ENCODE assay signal across 26 cellular contexts in genomic region chr12:95538656-95539055, GRCh38. TPM values are rescaled to one million over a fixed set of nuclear protein-coding genes. Genes with fewer than 3 reads are reported as not detected.
"Had no signal": no experiment of that assay in that cellular context is flagged by ENCODE, and none has a peak within 500 bp of the region (broad histone marks: within the 10 kb centered on the region; RNA-seq: fewer than 3 reads in every experiment).

No MANE protein-coding gene starts in this region.

- ATAC-seq: activated CD8-positive, alpha-beta memory T cell treated with anti-CD3 and anti-CD28 coated beads, Interleukin-2, amount 10 ng/mL, durations not matched to agents 7 days and 5 days; body of pancreas; foreskin keratinocyte; left cardiac atrium; lower lobe of right lung; naive thymus-derived CD4-positive, alpha-beta T cell; stimulated activated memory B cell treated with anti-CD40 and anti-IgM and Interleukin-4, amounts not matched to agents 10 μg/mL and 1 μg/mL and 100 μg/mL, for 72 hours; T-helper 17 cell had no signal

- H3K4me2 ChIP-seq: smooth muscle cell had no signal

- H3K27ac ChIP-seq: body of pancreas, cardiac muscle cell, foreskin keratinocyte, lower lobe of right lung, sigmoid colon, vagina had no signal

- H3K4me1 ChIP-seq: body of pancreas, foreskin keratinocyte, vagina had no signal

- H3K27me3 ChIP-seq: body of pancreas, cardiac muscle cell, sigmoid colon, vagina had no signal

- H3K36me3 Mint-ChIP-seq: activated CD4-positive, alpha-beta memory T cell treated with anti-CD3 and anti-CD28 coated beads for 36 hours; stimulated activated memory B cell treated with anti-CD40 and anti-IgM and Interleukin-4, amounts not matched to agents 10 μg/mL and 1 μg/mL and 100 μg/mL, for 72 hours; type B pancreatic cell had no signal

- H3K4me1 Mint-ChIP-seq: stimulated activated memory B cell treated with anti-CD40 and anti-IgM and Interleukin-4, amounts not matched to agents 10 μg/mL and 1 μg/mL and 100 μg/mL, for 72 hours had no signal

- H3K4me3 Mint-ChIP-seq: activated CD4-positive, alpha-beta memory T cell treated with anti-CD3 and anti-CD28 coated beads for 36 hours; activated CD8-positive, alpha-beta memory T cell treated with anti-CD3 and anti-CD28 coated beads, Interleukin-2, amount 10 ng/mL, durations not matched to agents 7 days and 5 days; activated T-helper 1 cell treated with anti-CD3 and anti-CD28 coated beads, Interleukin-12 subunit alpha, Interleukin-12 subunit beta, Interleukin-2, Interleukin-4 antibody, amounts not matched to agents 30 ng/mL and 10 ng/mL and 1 ng/mL, durations not matched to agents 14 hours and 24 hours and 36 hours; naive thymus-derived CD4-positive, alpha-beta T cell; stimulated activated memory B cell treated with anti-CD40 and anti-IgM and Interleukin-4, amounts not matched to agents 10 μg/mL and 1 μg/mL and 100 μg/mL, for 72 hours; T-helper 17 cell; type B pancreatic cell had no signal

- DNase-seq: activated CD4-positive, alpha-beta memory T cell treated with anti-CD3 and anti-CD28 coated beads for 36 hours; activated CD4-positive, alpha-beta T cell treated with anti-CD3 and anti-CD28 coated beads for 4 hours; activated CD4-positive, CD25-positive, alpha-beta regulatory T cell; activated CD8-positive, alpha-beta memory T cell treated with anti-CD3 and anti-CD28 coated beads, Interleukin-2, amount 10 ng/mL, durations not matched to agents 7 days and 5 days; activated gamma-delta T cell; activated naive CD4-positive, alpha-beta T cell treated with anti-CD3 and anti-CD28 coated beads, Interleukin-2, amount 50 U/mL, for 16 hours; activated T-cell treated with anti-CD3 and anti-CD28 coated beads for 4 hours; anterior cingulate cortex; body of pancreas; cortex of kidney; effector CD4-positive, alpha-beta T cell; foreskin keratinocyte; left cardiac atrium; lower lobe of right lung; naive thymus-derived CD4-positive, alpha-beta T cell; retina; sigmoid colon; stimulated activated CD4-positive, alpha-beta T cell treated with anti-CD3 and anti-CD28 coated beads, Interleukin-15, amount 100 ng/mL, for 24 hours; T-helper 17 cell had no signal

- H3K4me3 ChIP-seq: body of pancreas, cardiac muscle cell, lower lobe of right lung, sigmoid colon, smooth muscle cell, vagina had no signal

- H3K9me3 Mint-ChIP-seq: activated CD4-positive, alpha-beta memory T cell treated with anti-CD3 and anti-CD28 coated beads for 36 hours; activated T-helper 1 cell treated with anti-CD3 and anti-CD28 coated beads, Interleukin-12 subunit alpha, Interleukin-12 subunit beta, Interleukin-2, Interleukin-4 antibody, amounts not matched to agents 30 ng/mL and 10 ng/mL and 1 ng/mL, durations not matched to agents 14 hours and 24 hours and 36 hours; naive thymus-derived CD4-positive, alpha-beta T cell; stimulated activated memory B cell treated with anti-CD40 and anti-IgM and Interleukin-4, amounts not matched to agents 10 μg/mL and 1 μg/mL and 100 μg/mL, for 72 hours; type B pancreatic cell had no signal

- H3K27me3 Mint-ChIP-seq: activated CD4-positive, alpha-beta memory T cell treated with anti-CD3 and anti-CD28 coated beads for 36 hours; activated CD8-positive, alpha-beta memory T cell treated with anti-CD3 and anti-CD28 coated beads, Interleukin-2, amount 10 ng/mL, durations not matched to agents 7 days and 5 days; naive thymus-derived CD4-positive, alpha-beta T cell; progenitor cell of endocrine pancreas; stimulated activated memory B cell treated with anti-CD40 and anti-IgM and Interleukin-4, amounts not matched to agents 10 μg/mL and 1 μg/mL and 100 μg/mL, for 72 hours had no signal

- H3K27ac Mint-ChIP-seq: activated CD4-positive, alpha-beta memory T cell treated with anti-CD3 and anti-CD28 coated beads for 36 hours; activated CD8-positive, alpha-beta memory T cell treated with anti-CD3 and anti-CD28 coated beads, Interleukin-2, amount 10 ng/mL, durations not matched to agents 7 days and 5 days; activated T-helper 1 cell treated with anti-CD3 and anti-CD28 coated beads, Interleukin-12 subunit alpha, Interleukin-12 subunit beta, Interleukin-2, Interleukin-4 antibody, amounts not matched to agents 30 ng/mL and 10 ng/mL and 1 ng/mL, durations not matched to agents 14 hours and 24 hours and 36 hours; progenitor cell of endocrine pancreas; stimulated activated memory B cell treated with anti-CD40 and anti-IgM and Interleukin-4, amounts not matched to agents 10 μg/mL and 1 μg/mL and 100 μg/mL, for 72 hours; T-helper 17 cell; type B pancreatic cell had no signal

- H3K9me3 ChIP-seq: body of pancreas, lower lobe of right lung, sigmoid colon, vagina had no signal

- H3K36me3 ChIP-seq: cardiac muscle cell, lower lobe of right lung, sigmoid colon, vagina had no signal

RNA-seq across cellular contexts. Expression of gene USP44, which starts 12.6 kb away (rescaled TPM):
- total RNA-seq: foreskin keratinocyte, smooth muscle cell had no signal
- polyA plus RNA-seq: foreskin keratinocyte had no signal
